ENCODE assay signal across 14 cellular contexts in the genomic region with DNA sequence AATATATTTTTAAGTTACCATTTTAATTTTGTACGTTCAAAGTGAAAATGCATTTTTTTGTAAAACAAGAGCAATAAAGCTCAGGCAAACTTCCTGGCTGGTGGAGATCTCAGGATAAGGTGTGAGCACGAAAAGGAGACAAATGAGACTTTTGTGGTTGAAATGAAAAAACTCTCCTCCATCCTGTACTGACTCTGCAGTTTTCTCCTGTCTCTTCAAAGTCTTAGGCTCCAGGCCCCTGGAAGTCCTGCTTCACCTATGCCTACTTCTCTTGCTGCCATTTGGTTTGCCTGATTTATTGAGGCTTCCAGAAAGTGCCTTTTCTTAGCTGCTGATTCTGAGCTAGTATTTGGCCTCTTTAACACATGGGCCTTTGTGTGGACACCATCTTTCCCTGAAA.
"Had no signal": no experiment of that assay in that cellular context is flagged by ENCODE, and none has a peak within 500 bp of the region (broad histone marks: within the 10 kb centered on the region; RNA-seq: fewer than 3 reads in every experiment).

No MANE protein-coding gene starts in this region.

- H3K4me3 ChIP-seq: ascending aorta, esophagus squamous epithelium, lung, tibial artery, vagina had no signal

- H3K27me3 Mint-ChIP-seq: naive B cell had no signal

- H3K27ac Mint-ChIP-seq: immature natural killer cell; stimulated activated effector memory CD8-positive, alpha-beta T cell treated with anti-CD3 and anti-CD28 coated beads, Interleukin-12 subunit alpha, Interleukin-12 subunit beta, amount 100 ng/mL, for 72 hours; T-helper 17 cell had no signal

- H3K27me3 ChIP-seq: ascending aorta, esophagus squamous epithelium, tibial artery, vagina had no signal

- H3K36me3 ChIP-seq: ascending aorta, esophagus squamous epithelium, tibial artery, vagina had no signal

- H3K4me1 ChIP-seq: ascending aorta had no signal

- H3K36me3 Mint-ChIP-seq: immature natural killer cell, naive B cell had no signal

- DNase-seq: activated CD4-positive, CD25-positive, alpha-beta regulatory T cell treated with anti-CD3 and anti-CD28 coated beads, Interleukin-2, amount 50 U/mL, for 72 hours; activated T-cell treated with anti-CD3 and anti-CD28 coated beads for 4 hours; esophagus squamous epithelium; foreskin fibroblast; immature natural killer cell; left cardiac atrium; naive B cell; posterior cingulate gyrus; T-helper 17 cell; tibial artery had no signal

- H3K9me3 Mint-ChIP-seq: immature natural killer cell; naive B cell; stimulated activated effector memory CD8-positive, alpha-beta T cell treated with anti-CD3 and anti-CD28 coated beads, Interleukin-12 subunit alpha, Interleukin-12 subunit beta, amount 100 ng/mL, for 72 hours had no signal

- ATAC-seq: left cardiac atrium; stimulated activated effector memory CD8-positive, alpha-beta T cell treated with anti-CD3 and anti-CD28 coated beads, Interleukin-12 subunit alpha, Interleukin-12 subunit beta, amount 100 ng/mL, for 72 hours; T-helper 17 cell had no signal

- H3K27ac ChIP-seq: ascending aorta, esophagus squamous epithelium, tibial artery, vagina had no signal

- H3K9me3 ChIP-seq: ascending aorta, esophagus squamous epithelium, tibial artery, vagina had no signal

- H3K4me3 Mint-ChIP-seq: immature natural killer cell; naive B cell; stimulated activated effector memory CD8-positive, alpha-beta T cell treated with anti-CD3 and anti-CD28 coated beads, Interleukin-12 subunit alpha, Interleukin-12 subunit beta, amount 100 ng/mL, for 72 hours; T-helper 17 cell had no signal
